In the genomic region with DNA sequence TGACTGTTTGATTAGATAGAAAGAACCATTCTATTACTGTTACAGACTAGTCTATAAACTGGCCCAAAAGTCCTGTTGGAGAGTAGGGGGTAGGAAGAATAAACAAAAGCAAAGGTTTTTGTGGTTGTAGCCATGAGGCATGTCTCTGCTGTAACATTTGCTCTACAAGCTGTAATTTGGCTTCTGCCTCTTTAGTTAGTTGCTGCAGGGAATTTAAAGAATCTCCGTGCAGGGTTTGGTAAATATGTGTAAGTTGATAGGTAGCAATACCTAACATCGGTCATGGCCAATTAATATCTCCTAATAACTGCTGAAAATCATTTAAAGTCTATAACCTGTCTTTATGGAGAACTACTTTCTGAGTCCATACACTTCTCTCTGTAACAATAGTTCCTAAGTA, we compare ENCODE assay signal across 24 cellular contexts. TPM values are rescaled to one million over a fixed set of nuclear protein-coding genes. Genes with fewer than 3 reads are reported as not detected.
"Had no signal": no experiment of that assay in that cellular context is flagged by ENCODE, and none has a peak within 500 bp of the region (broad histone marks: within the 10 kb centered on the region; RNA-seq: fewer than 3 reads in every experiment).

No MANE protein-coding gene starts in this region.

- ATAC-seq: activated naive CD8-positive, alpha-beta T cell treated with anti-CD3 and anti-CD28 coated beads, Interleukin-2, amount 50 U/mL, for 24 hours; activated T-helper 17 cell treated with anti-CD3 and anti-CD28 coated beads, Interleukin-2, amount 50 U/mL, for 72 hours; effector memory CD8-positive, alpha-beta T cell; gastroesophageal sphincter; left colon had no signal

- H3K27ac Mint-ChIP-seq: activated naive CD4-positive, alpha-beta T cell treated with anti-CD3 and anti-CD28 coated beads for 36 hours; activated naive CD8-positive, alpha-beta T cell treated with anti-CD3 and anti-CD28 coated beads, Interleukin-2, amount 50 U/mL, for 24 hours; activated T-helper 17 cell treated with anti-CD3 and anti-CD28 coated beads, Interleukin-2, amount 50 U/mL, for 72 hours; effector memory CD8-positive, alpha-beta T cell had no signal

- H3K27me3 ChIP-seq: gastroesophageal sphincter, heart right ventricle, neutrophil, tibial artery, vagina had no signal

- H3K4me1 ChIP-seq: tibial artery had no signal

- H3K9me3 ChIP-seq: gastroesophageal sphincter, heart right ventricle, lower lobe of right lung, neutrophil, tibial artery, vagina had no signal

- H3K36me3 ChIP-seq: gastroesophageal sphincter, heart right ventricle, lower lobe of right lung, neutrophil, tibial artery, vagina had no signal

- H3K4me3 ChIP-seq: gastroesophageal sphincter, heart right ventricle, lower lobe of right lung, tibial artery, vagina had no signal

- H3K4me3 Mint-ChIP-seq: activated naive CD4-positive, alpha-beta T cell treated with anti-CD3 and anti-CD28 coated beads for 36 hours; activated naive CD8-positive, alpha-beta T cell treated with anti-CD3 and anti-CD28 coated beads, Interleukin-2, amount 50 U/mL, for 24 hours; activated T-helper 17 cell treated with anti-CD3 and anti-CD28 coated beads, Interleukin-2, amount 50 U/mL, for 72 hours; effector memory CD8-positive, alpha-beta T cell had no signal

- DNase-seq: activated CD4-positive, alpha-beta T cell treated with anti-CD3 and anti-CD28 coated beads for 1 hour; activated CD4-positive, alpha-beta T cell treated with anti-CD3 and anti-CD28 coated beads, Interleukin-2, amount 50 U/mL, for 4 hours; activated naive CD4-positive, alpha-beta T cell treated with anti-CD3 and anti-CD28 coated beads for 36 hours; activated naive CD8-positive, alpha-beta T cell treated with anti-CD3 and anti-CD28 coated beads, Interleukin-2, amount 50 U/mL, for 24 hours; activated T-cell treated with anti-CD3 and anti-CD28 coated beads for 4 hours; effector memory CD8-positive, alpha-beta T cell; left colon; lower lobe of right lung; posterior cingulate gyrus; retina; stimulated activated CD4-positive, alpha-beta T cell treated with anti-CD3 and anti-CD28 coated beads, Interleukin-15, amount 100 ng/mL, for 24 hours; stimulated activated CD4-positive, alpha-beta T cell treated with anti-CD3 and anti-CD28 coated beads, Interleukin-4, amount 100 ng/mL, for 1 hour; stimulated activated naive CD4-positive, alpha-beta T cell; T-helper 9 cell; tibial artery had no signal

- H3K4me1 Mint-ChIP-seq: activated naive CD8-positive, alpha-beta T cell treated with anti-CD3 and anti-CD28 coated beads, Interleukin-2, amount 50 U/mL, for 24 hours; activated T-helper 17 cell treated with anti-CD3 and anti-CD28 coated beads, Interleukin-2, amount 50 U/mL, for 72 hours had no signal

- H3K27me3 Mint-ChIP-seq: activated naive CD8-positive, alpha-beta T cell treated with anti-CD3 and anti-CD28 coated beads, Interleukin-2, amount 50 U/mL, for 24 hours; effector memory CD8-positive, alpha-beta T cell had no signal

- H3K27ac ChIP-seq: gastroesophageal sphincter, lower lobe of right lung, neutrophil, tibial artery, vagina had no signal

RNA-seq across cellular contexts. Expression of a gene that starts 13.0 kb away (rescaled TPM):
- total RNA-seq: activated naive CD4-positive, alpha-beta T cell treated with anti-CD3 and anti-CD28 coated beads for 36 hours; activated T-helper 17 cell treated with anti-CD3 and anti-CD28 coated beads, Interleukin-2, amount 50 U/mL, for 72 hours; astrocyte; bronchial epithelial cell; dermis blood vessel endothelial cell; epithelial cell of proximal tubule had no signal

RNA-seq across cellular contexts. Expression of a gene that starts 46.9 kb away (rescaled TPM):
- total RNA-seq: activated naive CD4-positive, alpha-beta T cell treated with anti-CD3 and anti-CD28 coated beads for 36 hours; activated T-helper 17 cell treated with anti-CD3 and anti-CD28 coated beads, Interleukin-2, amount 50 U/mL, for 72 hours; astrocyte; bronchial epithelial cell; dermis blood vessel endothelial cell; epithelial cell of proximal tubule; vagina had no signal

RNA-seq across cellular contexts. Expression of a gene that starts 56.2 kb away (rescaled TPM):
- total RNA-seq: activated naive CD4-positive, alpha-beta T cell treated with anti-CD3 and anti-CD28 coated beads for 36 hours; activated T-helper 17 cell treated with anti-CD3 and anti-CD28 coated beads, Interleukin-2, amount 50 U/mL, for 72 hours; astrocyte; bronchial epithelial cell; dermis blood vessel endothelial cell; epithelial cell of proximal tubule had no signal
